8 cellular contexts compared by ENCODE assay signal in the genomic region with DNA sequence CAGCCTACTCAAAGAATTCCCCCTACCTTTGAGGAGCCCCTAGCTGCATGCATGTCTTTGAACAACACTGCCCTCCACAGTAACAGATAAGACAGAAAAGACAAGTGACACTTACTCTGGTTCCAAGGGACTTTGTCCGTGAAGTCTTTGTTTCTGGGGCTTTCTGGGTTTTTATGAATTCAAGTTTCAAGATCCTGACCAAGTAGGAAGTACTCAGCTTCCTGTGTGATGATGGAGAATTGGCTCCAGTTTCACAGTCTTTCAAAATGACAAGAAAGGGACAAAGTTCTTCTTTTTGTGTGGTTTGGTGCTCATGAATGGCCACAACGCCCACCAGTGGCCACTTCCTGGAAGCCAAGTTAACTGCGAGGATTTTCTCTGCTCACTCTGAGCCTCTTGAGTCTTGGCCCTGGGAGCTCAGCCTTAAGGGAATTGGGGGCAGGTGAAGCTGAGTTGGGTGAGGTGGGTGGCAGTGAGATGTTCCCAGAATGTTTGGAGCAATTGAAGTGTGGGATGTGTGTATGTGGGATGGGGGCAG. TPM values are rescaled to one million over a fixed set of nuclear protein-coding genes. Genes with fewer than 3 reads are reported as not detected.
DNase-seq lines count a peak whose midpoint lies in the region; ATAC-seq, FAIRE-seq and TF ChIP-seq lines count a peak whose summit lies in the region.

A gene (minus strand): TSS at position 147 of the 538 bp plus-strand sequence. CDS start 4,000 bp downstream, outside the sequence.

- H3K9me3 Mint-ChIP-seq in natural killer cell, result no peaks in the 10 kb centered on the region

- peak; percentile 68 for ATAC-seq in HG03378 (IDR thresholded peaks at IDR 0.05; ENCODE audit: unreplicated experiment)
- peak; percentile 21 for ATAC-seq in esophagus mucosa
- ATAC-seq in natural killer cell, result peak; percentile 77 to 83 (median 79)
- ATAC-seq in aorta (ENCODE audit: low FRiP score), result peak; percentile 68

- H3K9me3 ChIP-seq in aorta (ENCODE audit: control insufficient read depth, low read length), result no peaks in the 10 kb centered on the region

- peak within 1 kb of the TSS; percentile 88 for H3K4me3 Mint-ChIP-seq in natural killer cell

- no peaks in the 10 kb centered on the region for H3K4me1 ChIP-seq in aorta (ENCODE audit: control insufficient read depth in 1 of 2, insufficient read depth in 2 of 2, low read length in 2 of 2)

- WGBS in aorta, 2 donors, result 25 to 29% methylated on average over 3 of the region's 3 CpGs

- no peak for TF ChIP-seq POLR2A in GM12892 (IDR thresholded peaks at IDR 0.05; ENCODE audit: low read depth, low read length)

- FAIRE-seq in GM12892 (lab: Jason Lieb, UNC), result peak; percentile 92

- no peaks in the 10 kb centered on the region for H3K36me3 ChIP-seq in aorta (ENCODE audit: control insufficient read depth in 1 of 2, insufficient read depth in 2 of 2, low read length in 1 of 2)

- H3K4me1 Mint-ChIP-seq in natural killer cell, result peaks cover 42 to 61% of the 10 kb centered on the region in 2 donors

- H3K27me3 ChIP-seq in aorta (ENCODE audit: control insufficient read depth in 1 of 2, insufficient read depth in 2 of 2, low read length in 1 of 2), result no peaks in the 10 kb centered on the region

- H3K27ac ChIP-seq in VCaP, result no peak within 1 kb of the TSS
- no peak within 1 kb of the TSS for H3K27ac ChIP-seq in aorta (ENCODE audit: low read depth in 1 of 2, low read length in 2 of 2)

- intact Hi-C loops in natural killer cell (cut with micrococcal nuclease) (loop anchor here (5.0 kb wide), 1 partner anchor 234 kb away; no protein-coding TSS in a partner anchor), aorta (cut with DNase I) (no loop called here)

- TF ChIP-seq CTCF in VCaP (conservative IDR thresholded peaks at IDR 0.05) (peak; percentile 42; the same call in 1 of the 2 replicates), natural killer cell (IDR thresholded peaks at IDR 0.05) (peak; percentile 61)

- peak within 1 kb of the TSS; percentile 85 to 90 for H3K27ac Mint-ChIP-seq in natural killer cell

- H3K36me3 Mint-ChIP-seq in natural killer cell, result no peaks in the 10 kb centered on the region

- DNase-seq in A172 (ENCODE audit: low spot score) (peak; percentile 28), GM12892 (ENCODE audit: insufficient read length) (peak; percentile 28), natural killer cell (peak; percentile 44), aorta (peak in 1 of 2 donors; percentile 73), NCI-H748 (lab: John Stamatoyannopoulos, UW; ENCODE audit: unreplicated experiment) (no peak)

- no peak within 1 kb of the TSS for H3K4me3 ChIP-seq in aorta (ENCODE audit: low read length in 2 of 2)

- H3K27me3 Mint-ChIP-seq in natural killer cell (ENCODE audit: low read depth in 2 of 2), result no peaks in the 10 kb centered on the region

RNA-seq across cellular contexts. Expression of the gene that starts here (rescaled TPM):
- not detected in 2 replicates for total RNA-seq in A172 (2014; rRNA removed; shearing (Covaris generic))
- polyA plus RNA-seq in GM12892 (2012; ENCODE audit: missing spikeins), result 2.7 TPM
- 0.52 TPM for total RNA-seq in esophagus mucosa
- total RNA-seq in natural killer cell, result 10 to 100 TPM in 1 of 3 donors, 1 to 10 TPM in 2; 2.1 to 26.0 (median 3.8) TPM
- 10 to 100 TPM; 13.9 to 21.5 TPM for total RNA-seq in aorta
- 1 to 10 TPM; 1.2 to 5.1 TPM for polyA plus RNA-seq in aorta

Comparison
In these comparisons a context has a peak if more than half of its experiments do, and no peak if none do; other contexts are left out.
1. Peak in DNase-seq in A172; RNA of the gene not detected or under 1 TPM.
2. Peak in ATAC-seq in esophagus mucosa; RNA of the gene not detected or under 1 TPM.
3. ATAC-seq: peak in every context shown above with its lines; median percentile 79 in natural killer cell; 68 in HG03378; 68 in aorta; 21 in esophagus mucosa.